Comparison of ENCODE assay signal across 23 cellular contexts in the genomic region with DNA sequence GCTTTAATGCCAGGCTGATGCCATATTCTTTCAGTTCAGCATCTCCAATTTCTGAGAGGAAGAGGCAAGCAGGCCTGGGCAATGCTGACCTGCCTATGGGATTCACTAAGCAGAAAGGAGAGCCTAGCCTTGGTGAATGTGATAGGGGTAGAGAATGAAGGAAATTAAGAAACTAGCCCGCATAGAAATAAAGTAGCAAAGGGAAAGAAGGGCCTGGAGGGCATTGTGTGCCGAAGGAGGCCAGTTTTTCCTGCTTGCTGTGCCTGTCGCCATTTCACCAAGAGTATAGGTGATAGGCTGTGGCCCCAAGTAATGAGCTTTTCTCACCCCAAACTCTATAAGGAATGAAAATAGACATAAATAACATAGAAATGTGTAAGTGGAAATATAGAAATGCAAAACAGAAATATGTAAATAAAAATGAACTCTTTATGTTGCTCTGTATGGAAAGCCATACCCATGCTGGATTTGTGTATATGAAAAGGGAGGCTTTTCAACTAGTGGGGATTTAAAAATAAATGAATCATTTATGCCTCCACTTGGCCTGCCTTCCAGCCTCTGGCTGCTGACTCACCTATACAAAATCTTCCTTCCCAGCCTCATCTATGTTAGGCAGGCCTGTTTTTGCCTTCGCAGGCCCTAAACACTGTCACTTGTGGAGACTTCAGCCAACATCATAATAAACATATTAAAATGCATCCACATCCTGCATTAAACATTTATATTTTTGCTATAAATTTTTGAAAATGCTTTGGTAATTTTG. TPM values are rescaled to one million over a fixed set of nuclear protein-coding genes. Genes with fewer than 3 reads are reported as not detected.
DNase-seq lines count a peak whose midpoint lies in the region; ATAC-seq and TF ChIP-seq lines count a peak whose summit lies in the region.
"Had no signal": no experiment of that assay in that cellular context is flagged by ENCODE, and none has a peak within 500 bp of the region (broad histone marks: within the 10 kb centered on the region; RNA-seq: fewer than 3 reads in every experiment).

No MANE protein-coding gene starts in this region.

- no peaks in the 10 kb centered on the region for H3K4me1 Mint-ChIP-seq in glutamatergic neuron (ENCODE audit: low read depth, unreplicated experiment)
- peaks cover 3% of the 10 kb centered on the region for H3K4me1 Mint-ChIP-seq in activated T-cell treated with anti-CD3 and anti-CD28 coated beads, Interleukin-2, amount 50 U/mL, for 4 hours (ENCODE audit: low read depth)

- no peaks in the 10 kb centered on the region for H3K9me3 Mint-ChIP-seq in glutamatergic neuron (ENCODE audit: unreplicated experiment)
- no peaks in the 10 kb centered on the region for H3K9me3 Mint-ChIP-seq in activated T-cell treated with anti-CD3 and anti-CD28 coated beads, Interleukin-2, amount 50 U/mL, for 4 hours
- H3K9me3 Mint-ChIP-seq: activated naive CD4-positive, alpha-beta T cell treated with anti-CD3 and anti-CD28 coated beads, Interleukin-2, amount 10 ng/mL, durations not matched to agents 7 days and 5 days; activated T-cell treated with anti-CD3 and anti-CD28 coated beads, Interleukin-2, amount 50 U/mL, for 24 hours; H9; memory B cell; naive thymus-derived CD4-positive, alpha-beta T cell; type B pancreatic cell had no signal

- DNase-seq in AG08396 (ENCODE audit: low spot score) (peak; percentile 52), HPDE6-E6E7 (ENCODE audit: extremely low spot score) (peak; percentile 35), amniotic epithelial cell (ENCODE audit: low read depth) (peak; percentile 37), hepatic stellate cell (ENCODE audit: low spot score) (peak; percentile 37), glutamatergic neuron (no peak), NCI-H510A (lab: John Stamatoyannopoulos, UW) (no peak)
- DNase-seq in activated T-cell treated with anti-CD3 and anti-CD28 coated beads, Interleukin-2, amount 50 U/mL, for 4 hours = no peak
- DNase-seq: activated naive CD4-positive, alpha-beta T cell treated with anti-CD3 and anti-CD28 coated beads, Interleukin-2, amount 10 ng/mL, durations not matched to agents 7 days and 5 days; activated T-cell treated with anti-CD3 and anti-CD28 coated beads, Interleukin-2, amount 50 U/mL, for 24 hours; effector CD4-positive, alpha-beta T cell; GDM1; H9; left cardiac atrium; naive thymus-derived CD4-positive, alpha-beta T cell; NCI-H187; NCI-H69; right cardiac atrium; SW 1271 had no signal

- H3K27ac Mint-ChIP-seq in glutamatergic neuron (ENCODE audit: unreplicated experiment) = no peak overlapping the region
- H3K27ac Mint-ChIP-seq: activated naive CD4-positive, alpha-beta T cell treated with anti-CD3 and anti-CD28 coated beads, Interleukin-2, amount 10 ng/mL, durations not matched to agents 7 days and 5 days; activated T-cell treated with anti-CD3 and anti-CD28 coated beads, Interleukin-2, amount 50 U/mL, for 24 hours; H9; memory B cell; type B pancreatic cell had no signal

- ATAC-seq in activated T-cell treated with anti-CD3 and anti-CD28 coated beads, Interleukin-2, amount 50 U/mL, for 4 hours = no peak
- no peak for ATAC-seq in GM18867 (IDR thresholded peaks at IDR 0.05; ENCODE audit: unreplicated experiment)
- ATAC-seq: activated CD4-positive, CD25-positive, alpha-beta regulatory T cell treated with anti-CD3 and anti-CD28 coated beads, Interleukin-2, amount 50 U/mL, for 24 hours; left cardiac atrium; naive thymus-derived CD4-positive, alpha-beta T cell; right cardiac atrium; Right ventricle myocardium inferior had no signal

- no peak overlapping the region for H3K4me3 Mint-ChIP-seq in glutamatergic neuron (ENCODE audit: unreplicated experiment)
- H3K4me3 Mint-ChIP-seq in activated T-cell treated with anti-CD3 and anti-CD28 coated beads, Interleukin-2, amount 50 U/mL, for 4 hours = no peak overlapping the region
- H3K4me3 Mint-ChIP-seq: activated naive CD4-positive, alpha-beta T cell treated with anti-CD3 and anti-CD28 coated beads, Interleukin-2, amount 10 ng/mL, durations not matched to agents 7 days and 5 days; activated T-cell treated with anti-CD3 and anti-CD28 coated beads, Interleukin-2, amount 50 U/mL, for 24 hours; H9; memory B cell; naive thymus-derived CD4-positive, alpha-beta T cell; type B pancreatic cell had no signal

- H3K36me3 Mint-ChIP-seq in glutamatergic neuron (ENCODE audit: unreplicated experiment) = no peaks in the 10 kb centered on the region
- no peaks in the 10 kb centered on the region for H3K36me3 Mint-ChIP-seq in activated T-cell treated with anti-CD3 and anti-CD28 coated beads, Interleukin-2, amount 50 U/mL, for 4 hours (ENCODE audit: insufficient read depth)
- H3K36me3 Mint-ChIP-seq: activated naive CD4-positive, alpha-beta T cell treated with anti-CD3 and anti-CD28 coated beads, Interleukin-2, amount 10 ng/mL, durations not matched to agents 7 days and 5 days; memory B cell; type B pancreatic cell had no signal

- H3K27me3 Mint-ChIP-seq in glutamatergic neuron (ENCODE audit: unreplicated experiment) = no peaks in the 10 kb centered on the region
- H3K27me3 Mint-ChIP-seq in activated T-cell treated with anti-CD3 and anti-CD28 coated beads, Interleukin-2, amount 50 U/mL, for 4 hours (ENCODE audit: low read depth) = peaks cover 3% of the 10 kb centered on the region
- H3K27me3 Mint-ChIP-seq: memory B cell, type B pancreatic cell had no signal

- no peak for TF ChIP-seq CTCF in glutamatergic neuron (IDR thresholded peaks at IDR 0.05; ENCODE audit: partially characterized antibody, unreplicated experiment)

RNA-seq across cellular contexts. Expression of gene OCRL, which starts 5.1 kb away (rescaled TPM):
- total RNA-seq in glutamatergic neuron (ENCODE audit: unreplicated experiment) = 34.3 TPM
- 1 to 10 TPM; 2.8 to 3.0 (median 3.0) TPM for total RNA-seq in activated T-cell treated with anti-CD3 and anti-CD28 coated beads, Interleukin-2, amount 50 U/mL, for 4 hours

RNA-seq across cellular contexts. Expression of gene SMARCA1, which starts 11.7 kb away (rescaled TPM):
- total RNA-seq in glutamatergic neuron (ENCODE audit: unreplicated experiment) = 55.7 TPM
- under 1 TPM; 0.28 to 0.45 (median 0.38) TPM for total RNA-seq in activated T-cell treated with anti-CD3 and anti-CD28 coated beads, Interleukin-2, amount 50 U/mL, for 4 hours

Comparison
In these comparisons a context has a peak if more than half of its experiments do, and no peak if none do; other contexts are left out.
1. DNase-seq: peak in AG08396 (single experiment), HPDE6-E6E7 (single experiment), amniotic epithelial cell (single experiment) and hepatic stellate cell (single experiment); none in glutamatergic neuron (single experiment), NCI-H510A (single experiment) and activated T-cell treated with anti-CD3 and anti-CD28 coated beads, Interleukin-2, amount 50 U/mL, for 4 hours (single experiment).
2. RNA of gene SMARCA1, which starts 11.7 kb away (total RNA-seq): 55.7 TPM in glutamatergic neuron (single experiment); 0.28 to 0.45 TPM in activated T-cell treated with anti-CD3 and anti-CD28 coated beads, Interleukin-2, amount 50 U/mL, for 4 hours; every median in the first group is over 10 times any median in the second.